23 cellular contexts compared by ENCODE assay signal in genomic region chr20:11376998-11377397, GRCh38.
DNase-seq lines count a peak whose midpoint lies in the region; ATAC-seq and TF ChIP-seq lines count a peak whose summit lies in the region.
"Had no signal": no experiment of that assay in that cellular context is flagged by ENCODE, and none has a peak within 500 bp of the region (broad histone marks: within the 10 kb centered on the region; RNA-seq: fewer than 3 reads in every experiment).

No MANE protein-coding gene starts in this region.

- CTCF ChIA-PET in activated naive CD4-positive, alpha-beta T cell treated with anti-CD3 and anti-CD28 coated beads, Interleukin-2, amount 10 ng/mL, durations not matched to agents 7 days and 5 days (lab: Charles Lee), result no interaction called here
- CTCF ChIA-PET in activated naive CD4-positive, alpha-beta T cell treated with anti-CD3 and anti-CD28 coated beads for 36 hours (lab: Charles Lee), result no interaction called here

- TF ChIP-seq CTCF in astrocyte of the spinal cord (IDR thresholded peaks at IDR 0.05; ENCODE audit: low read depth, low read length) (no peak), fibroblast of the aortic adventitia (IDR thresholded peaks at IDR 0.05; ENCODE audit: insufficient read depth, low read length) (no peak)

- in situ Hi-C loops in astrocyte of the spinal cord (cut with HindIII; ENCODE audit: low sequenced_read_pairs), result no loop called here

- no peak for DNase-seq in activated naive CD4-positive, alpha-beta T cell treated with anti-CD3 and anti-CD28 coated beads, Interleukin-2, amount 10 ng/mL, durations not matched to agents 7 days and 5 days
- no peak for DNase-seq in activated naive CD4-positive, alpha-beta T cell treated with anti-CD3 and anti-CD28 coated beads for 36 hours
- DNase-seq in astrocyte of the spinal cord (ENCODE audit: low read depth, low spot score) (peak; percentile 94), fibroblast of the aortic adventitia (ENCODE audit: low read depth) (peak; percentile 65), stromal cell of bone marrow (ENCODE audit: low read depth) (peak; percentile 52), NCI-H2029 (lab: John Stamatoyannopoulos, UW) (no peak)
- DNase-seq: activated CD4-positive, CD25-positive, alpha-beta regulatory T cell treated with anti-CD3 and anti-CD28 coated beads, Interleukin-2, amount 50 U/mL, for 72 hours; activated naive CD8-positive, alpha-beta T cell treated with anti-CD3 and anti-CD28 coated beads, Interleukin-2, amount 10 ng/mL, durations not matched to agents 7 days and 5 days; caudate nucleus; GDM1; hypothalamus; left colon; NCI-H1694 treated with DMSO at 0.1 percent for 48 hours; NCI-H226; PC-9; posterior cingulate gyrus; stimulated activated CD4-positive, alpha-beta T cell treated with anti-CD3 and anti-CD28 coated beads, Interleukin-2, amount 100 ng/mL, for 48 hours; stomach had no signal

- H3K36me3 Mint-ChIP-seq in activated naive CD4-positive, alpha-beta T cell treated with anti-CD3 and anti-CD28 coated beads, Interleukin-2, amount 10 ng/mL, durations not matched to agents 7 days and 5 days, result no peaks in the 10 kb centered on the region
- no peaks in the 10 kb centered on the region for H3K36me3 Mint-ChIP-seq in activated naive CD4-positive, alpha-beta T cell treated with anti-CD3 and anti-CD28 coated beads for 36 hours (ENCODE audit: low read depth)
- H3K36me3 Mint-ChIP-seq: activated naive CD8-positive, alpha-beta T cell treated with anti-CD3 and anti-CD28 coated beads, Interleukin-2, amount 10 ng/mL, durations not matched to agents 7 days and 5 days had no signal

- H3K27ac Mint-ChIP-seq in activated naive CD4-positive, alpha-beta T cell treated with anti-CD3 and anti-CD28 coated beads, Interleukin-2, amount 10 ng/mL, durations not matched to agents 7 days and 5 days, result peak overlapping the region; percentile 12
- H3K27ac Mint-ChIP-seq in activated naive CD4-positive, alpha-beta T cell treated with anti-CD3 and anti-CD28 coated beads for 36 hours, result no peak overlapping the region
- H3K27ac Mint-ChIP-seq: activated naive CD8-positive, alpha-beta T cell treated with anti-CD3 and anti-CD28 coated beads, Interleukin-2, amount 10 ng/mL, durations not matched to agents 7 days and 5 days; GM23338 had no signal

- H3K4me3 Mint-ChIP-seq in activated naive CD4-positive, alpha-beta T cell treated with anti-CD3 and anti-CD28 coated beads, Interleukin-2, amount 10 ng/mL, durations not matched to agents 7 days and 5 days, result no peak overlapping the region
- no peak overlapping the region for H3K4me3 Mint-ChIP-seq in activated naive CD4-positive, alpha-beta T cell treated with anti-CD3 and anti-CD28 coated beads for 36 hours
- H3K4me3 Mint-ChIP-seq: activated naive CD8-positive, alpha-beta T cell treated with anti-CD3 and anti-CD28 coated beads, Interleukin-2, amount 10 ng/mL, durations not matched to agents 7 days and 5 days; GM23338; nephron had no signal

- no peaks in the 10 kb centered on the region for H3K4me1 Mint-ChIP-seq in activated naive CD4-positive, alpha-beta T cell treated with anti-CD3 and anti-CD28 coated beads, Interleukin-2, amount 10 ng/mL, durations not matched to agents 7 days and 5 days
- no peaks in the 10 kb centered on the region for H3K4me1 Mint-ChIP-seq in activated naive CD4-positive, alpha-beta T cell treated with anti-CD3 and anti-CD28 coated beads for 36 hours (ENCODE audit: low read depth)
- H3K4me1 Mint-ChIP-seq: activated naive CD8-positive, alpha-beta T cell treated with anti-CD3 and anti-CD28 coated beads, Interleukin-2, amount 10 ng/mL, durations not matched to agents 7 days and 5 days had no signal

- H3K27me3 Mint-ChIP-seq in activated naive CD4-positive, alpha-beta T cell treated with anti-CD3 and anti-CD28 coated beads, Interleukin-2, amount 10 ng/mL, durations not matched to agents 7 days and 5 days, result no peaks in the 10 kb centered on the region
- no peaks in the 10 kb centered on the region for H3K27me3 Mint-ChIP-seq in activated naive CD4-positive, alpha-beta T cell treated with anti-CD3 and anti-CD28 coated beads for 36 hours (ENCODE audit: low read depth)
- H3K27me3 Mint-ChIP-seq: activated naive CD8-positive, alpha-beta T cell treated with anti-CD3 and anti-CD28 coated beads, Interleukin-2, amount 10 ng/mL, durations not matched to agents 7 days and 5 days had no signal

- H3K9me3 Mint-ChIP-seq in activated naive CD4-positive, alpha-beta T cell treated with anti-CD3 and anti-CD28 coated beads, Interleukin-2, amount 10 ng/mL, durations not matched to agents 7 days and 5 days, result no peaks in the 10 kb centered on the region
- peaks cover under 1% of the 10 kb centered on the region for H3K9me3 Mint-ChIP-seq in activated naive CD4-positive, alpha-beta T cell treated with anti-CD3 and anti-CD28 coated beads for 36 hours

- intact Hi-C loops in activated naive CD4-positive, alpha-beta T cell treated with anti-CD3 and anti-CD28 coated beads for 36 hours (cut with micrococcal nuclease), result no loop called here

- H3K4me3 ChIP-seq in astrocyte of the spinal cord (ENCODE audit: low read depth, low read length), result no peak overlapping the region
- no peak overlapping the region for H3K4me3 ChIP-seq in fibroblast of the aortic adventitia (ENCODE audit: low read depth, low read length)
- H3K4me3 ChIP-seq: GM23338, PC-9, skin epidermis, stomach had no signal

- ATAC-seq in HG03469 (IDR thresholded peaks at IDR 0.05; ENCODE audit: unreplicated experiment) (no peak), HG02852 (IDR thresholded peaks at IDR 0.05; ENCODE audit: unreplicated experiment) (no peak)
- ATAC-seq: GM23338 had no signal

Comparison
In these comparisons a context has a peak if more than half of its experiments do, and no peak if none do; other contexts are left out.
1. DNase-seq: peak in astrocyte of the spinal cord (single experiment), fibroblast of the aortic adventitia (single experiment) and stromal cell of bone marrow (single experiment); none in activated naive CD4-positive, alpha-beta T cell treated with anti-CD3 and anti-CD28 coated beads, Interleukin-2, amount 10 ng/mL, durations not matched to agents 7 days and 5 days (single experiment), activated naive CD4-positive, alpha-beta T cell treated with anti-CD3 and anti-CD28 coated beads for 36 hours (single experiment) and NCI-H2029 (single experiment).